8 cellular contexts compared by ENCODE assay signal in the genomic region with DNA sequence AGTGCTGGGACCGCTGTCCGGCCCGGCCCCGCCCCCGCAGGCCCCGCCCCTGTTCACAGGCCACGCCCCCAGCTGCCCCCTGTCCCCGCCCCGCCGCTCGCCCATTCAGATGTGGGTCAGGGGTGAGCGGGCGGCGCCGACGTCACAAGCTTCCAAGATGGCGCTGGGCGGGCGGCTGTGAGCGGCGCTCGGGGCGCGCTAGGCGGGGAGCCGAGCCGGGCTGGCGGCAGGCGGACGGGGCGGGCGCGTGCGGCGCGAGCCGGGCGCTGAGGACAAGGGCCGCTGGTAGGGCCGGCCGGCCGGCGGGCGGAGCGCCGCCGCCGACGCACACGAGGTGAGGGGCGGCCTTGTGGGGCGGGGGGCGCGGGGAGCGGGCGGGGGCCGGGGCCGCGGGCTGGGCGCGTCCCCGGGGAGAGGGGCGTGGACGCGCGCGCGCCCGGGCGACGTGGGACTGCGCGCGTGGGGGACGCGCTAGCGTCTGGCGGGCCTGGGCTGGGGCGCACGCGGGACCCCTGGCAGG. TPM values are rescaled to one million over a fixed set of nuclear protein-coding genes. Genes with fewer than 3 reads are reported as not detected.
A peak's percentile ranks its signal among the peaks of the same experiment; 100 is the strongest.
DNase-seq lines count a peak whose midpoint lies in the region; ATAC-seq and TF ChIP-seq lines count a peak whose summit lies in the region.
"Not testable (repeated sequence)": the region's sequence is repeated elsewhere in the genome, so short reads cannot be mapped to it uniquely, and the experiment has no call there.

A gene with protein sequence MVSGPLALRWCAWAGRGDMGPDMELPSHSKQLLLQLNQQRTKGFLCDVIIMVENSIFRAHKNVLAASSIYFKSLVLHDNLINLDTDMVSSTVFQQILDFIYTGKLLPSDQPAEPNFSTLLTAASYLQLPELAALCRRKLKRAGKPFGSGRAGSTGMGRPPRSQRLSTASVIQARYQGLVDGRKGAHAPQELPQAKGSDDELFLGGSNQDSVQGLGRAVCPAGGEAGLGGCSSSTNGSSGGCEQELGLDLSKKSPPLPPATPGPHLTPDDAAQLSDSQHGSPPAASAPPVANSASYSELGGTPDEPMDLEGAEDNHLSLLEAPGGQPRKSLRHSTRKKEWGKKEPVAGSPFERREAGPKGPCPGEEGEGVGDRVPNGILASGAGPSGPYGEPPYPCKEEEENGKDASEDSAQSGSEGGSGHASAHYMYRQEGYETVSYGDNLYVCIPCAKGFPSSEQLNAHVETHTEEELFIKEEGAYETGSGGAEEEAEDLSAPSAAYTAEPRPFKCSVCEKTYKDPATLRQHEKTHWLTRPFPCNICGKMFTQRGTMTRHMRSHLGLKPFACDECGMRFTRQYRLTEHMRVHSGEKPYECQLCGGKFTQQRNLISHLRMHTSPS (plus strand): TSS at position 145 of the 520 bp plus-strand sequence. CDS start 25,461 bp downstream, outside the sequence.

- not testable (repeated sequence) for H3K36me3 ChIP-seq in GM06990 (ENCODE audit: control insufficient read depth, insufficient read depth, low read length); Peyer's patch; stomach

- H3K9me3 ChIP-seq in Peyer's patch, stomach: not testable (repeated sequence)

- H3K4me1 Mint-ChIP-seq in activated naive CD8-positive, alpha-beta T cell (ENCODE audit: low read depth); naive B cell: not testable (repeated sequence)

- intact Hi-C loops in stomach (cut with DNase I; ENCODE audit: low total_unique reads) = not testable (repeated sequence)

- H3K27ac Mint-ChIP-seq in activated naive CD8-positive, alpha-beta T cell; naive B cell: not testable (repeated sequence)

- H3K27me3 Mint-ChIP-seq in activated naive CD8-positive, alpha-beta T cell; naive B cell: not testable (repeated sequence)

- peak within 1 kb of the TSS; percentile 52 for H3K4me3 Mint-ChIP-seq in activated naive CD8-positive, alpha-beta T cell
- H3K4me3 Mint-ChIP-seq in naive B cell = peak within 1 kb of the TSS in 5 of 8 donors; percentile 47 to 80 (median 61)

- not testable (repeated sequence) for TF ChIP-seq CTCF in GM06990 (IDR thresholded peaks at IDR 0.05; ENCODE audit: insufficient read depth, low read length, poor library complexity, severe bottlenecking); Peyer's patch (IDR thresholded peaks at IDR 0.05); fibroblast of villous mesenchyme (IDR thresholded peaks at IDR 0.05; ENCODE audit: insufficient read depth, low read depth, low read length); stomach (IDR thresholded peaks at IDR 0.05)

- ATAC-seq in GM21528 (IDR thresholded peaks at IDR 0.05; ENCODE audit: low FRiP score, unreplicated experiment) = peak; percentile 78
- ATAC-seq in HG03095 (IDR thresholded peaks at IDR 0.05; ENCODE audit: unreplicated experiment) = peak; percentile 80
- ATAC-seq in naive B cell (ENCODE audit: low read depth in 2 of 2) = peak; percentile 84

- not testable (repeated sequence) for H3K27me3 ChIP-seq in GM06990 (replicated peaks; ENCODE audit: control insufficient read depth, insufficient read depth, low read length); Peyer's patch; stomach

- not testable (repeated sequence) for TF ChIP-seq POLR2A in Peyer's patch (IDR thresholded peaks at IDR 0.05); stomach (IDR thresholded peaks at IDR 0.05)

- H3K9me3 Mint-ChIP-seq in activated naive CD8-positive, alpha-beta T cell (ENCODE audit: low read depth); naive B cell: not testable (repeated sequence)

- TF ChIP-seq EP300 in stomach (IDR thresholded peaks at IDR 0.05) = not testable (repeated sequence)

- peak within 1 kb of the TSS; percentile 50 for H3K4me3 ChIP-seq in GM06990 (replicated peaks; ENCODE audit: low read depth, low read length)
- peak within 1 kb of the TSS; percentile 42 to 55 (median 47) for H3K4me3 ChIP-seq in Peyer's patch
- peak within 1 kb of the TSS; percentile 58 for H3K4me3 ChIP-seq in fibroblast of villous mesenchyme (ENCODE audit: low read depth, low read length)
- H3K4me3 ChIP-seq in stomach = peak within 1 kb of the TSS; percentile 41 to 44 (median 44)

- 1 to 3% (median 2%) methylated on average over 10 to 38 of the region's 81 CpGs; no CpG with 5 or more reads in 2 of the 5 donors for WGBS in stomach, 5 donors

- not testable (repeated sequence) for H3K36me3 Mint-ChIP-seq in activated naive CD8-positive, alpha-beta T cell; naive B cell

- H3K27ac ChIP-seq in Peyer's patch = peak within 1 kb of the TSS in 1 of 4 donors; percentile 65
- H3K27ac ChIP-seq in stomach = peak within 1 kb of the TSS in 2 of 5 donors; percentile 57 to 75

- not testable (repeated sequence) for DNase-seq in GM06990 (ENCODE audit: extremely low read depth, insufficient read length); Peyer's patch; fibroblast of villous mesenchyme (ENCODE audit: low read depth); stomach
- DNase-seq in naive B cell = peak; percentile 47

- H3K4me1 ChIP-seq in Peyer's patch, stomach: not testable (repeated sequence)

RNA-seq across cellular contexts. Expression of the gene that starts here (rescaled TPM):
- total RNA-seq in Peyer's patch (1 to 10 TPM; 5.0 to 9.5 (median 7.4) TPM), fibroblast of villous mesenchyme (2.9 and 3.0 TPM in 2 replicates), stomach (1 to 10 TPM in 4 of 5 donors, under 1 TPM in 1; 0.45 to 7.4 (median 7.0) TPM)
- polyA plus RNA-seq in naive B cell (ENCODE audit: low read depth in 6 of 6) (1 to 10 TPM in 1 of 6 donors, under 1 TPM in 5; 0.35 to 1.3 (median 0.60) TPM), stomach (1 to 10 TPM in 2 of 3 donors, under 1 TPM in 1; 0.78 to 1.5 (median 1.2) TPM)
